10 cellular contexts compared by ENCODE assay signal in genomic region chr9:34493972-34494535, GRCh38. TPM values are rescaled to one million over a fixed set of nuclear protein-coding genes. Genes with fewer than 3 reads are reported as not detected.
A peak's percentile ranks its signal among the peaks of the same experiment; 100 is the strongest.
DNase-seq lines count a peak whose midpoint lies in the region; ATAC-seq and TF ChIP-seq lines count a peak whose summit lies in the region.
"Had no signal": no experiment of that assay in that cellular context is flagged by ENCODE, and none has a peak within 500 bp of the region (broad histone marks: within the 10 kb centered on the region; RNA-seq: fewer than 3 reads in every experiment).

No MANE protein-coding gene starts in this region.

- H3K9me3 Mint-ChIP-seq in MCF 10A (ENCODE audit: unreplicated experiment): no peaks in the 10 kb centered on the region
- H3K9me3 Mint-ChIP-seq in activated CD8-positive, alpha-beta T cell treated with anti-CD3 and anti-CD28 coated beads for 36 hours: no peaks in the 10 kb centered on the region

- no peaks in the 10 kb centered on the region for H3K36me3 ChIP-seq in breast epithelium
- H3K36me3 ChIP-seq in transverse colon: no peaks in the 10 kb centered on the region

- 35% methylated on average over 8 of the region's 8 CpGs; no CpG with 5 or more reads in 1 of the 2 donors for WGBS in transverse colon (ENCODE audit: low coverage in 1 of 2), 2 donors

- no peak overlapping the region for H3K4me3 Mint-ChIP-seq in MCF 10A (ENCODE audit: unreplicated experiment)
- no peak overlapping the region for H3K4me3 Mint-ChIP-seq in activated CD8-positive, alpha-beta T cell treated with anti-CD3 and anti-CD28 coated beads for 36 hours
- H3K4me3 Mint-ChIP-seq: CD4-positive, CD25-positive, alpha-beta regulatory T cell had no signal

- H3K27ac ChIP-seq in breast epithelium (no peak overlapping the region), transverse colon (no peak overlapping the region)

- H3K4me3 ChIP-seq in breast epithelium (no peak overlapping the region), transverse colon (no peak overlapping the region)

- POLR2A ChIA-PET in MCF 10A (lab: Yijun Ruan, JAX): interaction anchor here (0.9 to 1.0 kb wide), 2 partner anchors 20 to 36 kb away, joined by 3 read pairs; partner anchors contain the start of genes DNAI1 and FAM219A
- POLR2A ChIA-PET in activated CD8-positive, alpha-beta T cell treated with anti-CD3 and anti-CD28 coated beads for 36 hours (lab: Charles Lee): interaction anchor here (1.6 kb wide), 1 partner anchor 55 kb away, joined by 3 read pairs; no protein-coding TSS in a partner anchor

- CTCF ChIA-PET in MCF 10A (lab: Yijun Ruan, JAX): interaction anchor here (0.7 to 1.1 kb wide), 3 partner anchors 11 to 98 kb away, joined by 3 to 5 read pairs (median 3); no protein-coding TSS in a partner anchor
- CTCF ChIA-PET in activated CD8-positive, alpha-beta T cell treated with anti-CD3 and anti-CD28 coated beads for 36 hours (lab: Charles Lee): interaction anchor here (1.5 to 10.3 kb wide), 3 partner anchors 30 to 90 kb away, joined by 3 to 90 read pairs (median 9); no protein-coding TSS in a partner anchor

- ATAC-seq in activated CD8-positive, alpha-beta T cell treated with anti-CD3 and anti-CD28 coated beads for 36 hours: no peak
- ATAC-seq in GM18909 (IDR thresholded peaks at IDR 0.05; ENCODE audit: poor library complexity, unreplicated experiment): no peak

- TF ChIP-seq CTCF in MCF 10A (IDR thresholded peaks at IDR 0.05; ENCODE audit: unreplicated experiment): no peak
- no peak for TF ChIP-seq CTCF in breast epithelium (IDR thresholded peaks at IDR 0.05)
- no peak for TF ChIP-seq CTCF in activated CD8-positive, alpha-beta T cell treated with anti-CD3 and anti-CD28 coated beads for 36 hours (IDR thresholded peaks at IDR 0.05)
- TF ChIP-seq CTCF in transverse colon (IDR thresholded peaks at IDR 0.05): no peak

- no peaks in the 10 kb centered on the region for H3K9me3 ChIP-seq in breast epithelium
- H3K9me3 ChIP-seq in transverse colon: no peaks in the 10 kb centered on the region

- H3K4me1 Mint-ChIP-seq in MCF 10A (ENCODE audit: insufficient read depth, unreplicated experiment): peaks cover under 1% of the 10 kb centered on the region
- no peaks in the 10 kb centered on the region for H3K4me1 Mint-ChIP-seq in activated CD8-positive, alpha-beta T cell treated with anti-CD3 and anti-CD28 coated beads for 36 hours (ENCODE audit: low read depth)
- H3K4me1 Mint-ChIP-seq: CD4-positive, CD25-positive, alpha-beta regulatory T cell had no signal

- H3K36me3 Mint-ChIP-seq in MCF 10A (ENCODE audit: insufficient read depth, unreplicated experiment): no peaks in the 10 kb centered on the region
- no peaks in the 10 kb centered on the region for H3K36me3 Mint-ChIP-seq in activated CD8-positive, alpha-beta T cell treated with anti-CD3 and anti-CD28 coated beads for 36 hours (ENCODE audit: low read depth)
- H3K36me3 Mint-ChIP-seq: CD4-positive, CD25-positive, alpha-beta regulatory T cell had no signal

- peaks cover 28% of the 10 kb centered on the region for H3K27me3 Mint-ChIP-seq in MCF 10A (ENCODE audit: insufficient read depth, unreplicated experiment)
- H3K27me3 Mint-ChIP-seq in activated CD8-positive, alpha-beta T cell treated with anti-CD3 and anti-CD28 coated beads for 36 hours: peaks cover 12% of the 10 kb centered on the region

- BruUV-seq in MCF 10A (replicated peaks; lab: Mats Ljungman, UMichigan): no TSS peak

- H3K27ac Mint-ChIP-seq in MCF 10A (ENCODE audit: low read depth, unreplicated experiment): no peak overlapping the region
- no peak overlapping the region for H3K27ac Mint-ChIP-seq in activated CD8-positive, alpha-beta T cell treated with anti-CD3 and anti-CD28 coated beads for 36 hours

- DNase-seq in MCF 10A (ENCODE audit: unreplicated experiment): peak; percentile 61
- no peak for DNase-seq in breast epithelium (ENCODE audit: low spot score in 2 of 2)
- DNase-seq in activated CD8-positive, alpha-beta T cell treated with anti-CD3 and anti-CD28 coated beads for 36 hours: peak; percentile 50
- peak; percentile 84 for DNase-seq in iPS-NIHi11 (ENCODE audit: low spot score)
- peak; percentile 20 for DNase-seq in transverse colon
- DNase-seq in 8988T: no peak
- no peak for DNase-seq in NCI-H2029 (lab: John Stamatoyannopoulos, UW)
- DNase-seq: NCI-H524 had no signal

- H3K4me1 ChIP-seq in breast epithelium: no peaks in the 10 kb centered on the region
- H3K4me1 ChIP-seq in transverse colon: no peaks in the 10 kb centered on the region

- TF ChIP-seq POLR2A in breast epithelium (IDR thresholded peaks at IDR 0.05) (no peak), transverse colon (IDR thresholded peaks at IDR 0.05) (no peak)

- no peak for TF ChIP-seq EP300 in transverse colon (IDR thresholded peaks at IDR 0.05; ENCODE audit: low read depth)

- in situ Hi-C loops in transverse colon (cut with MboI; ENCODE audit: low pct_ligation_motif_present in 1 of 4, low pct_unique_long_range_greater_than_20kb in 1 of 4, low sequenced_read_pairs in 3 of 4): no loop called here

- intact Hi-C loops in MCF 10A (cut with micrococcal nuclease) (no loop called here), breast epithelium (cut with DNase I; ENCODE audit: low total_unique reads) (no loop called here), transverse colon (cut with DNase I; ENCODE audit: low total_unique reads) (no loop called here)
- intact Hi-C loops in activated CD8-positive, alpha-beta T cell treated with anti-CD3 and anti-CD28 coated beads for 36 hours (cut with micrococcal nuclease): no loop called here

- H3K27me3 ChIP-seq in breast epithelium (no peaks in the 10 kb centered on the region), transverse colon (peaks cover 6% of the 10 kb centered on the region)

RNA-seq across cellular contexts. Expression of gene ENHO, which starts 28.7 kb away (rescaled TPM):
- total RNA-seq in MCF 10A (2022) (not detected in 2 replicates), breast epithelium (1 to 10 TPM in 2 of 3 donors, under 1 TPM in 1; 0.33 to 5.4 (median 1.8) TPM), transverse colon (1 to 10 TPM in 2 of 4 donors, not detected in 2; 1.4 to 1.7 TPM)
- not detected for total RNA-seq in activated CD8-positive, alpha-beta T cell treated with anti-CD3 and anti-CD28 coated beads for 36 hours

RNA-seq across cellular contexts. Expression of gene DNAI1, which starts 35.4 kb away (rescaled TPM):
- total RNA-seq in MCF 10A (2022) (not detected in 2 replicates), breast epithelium (1 to 10 TPM in 2 of 3 donors, not detected in 1; 1.6 to 3.2 TPM), transverse colon (not detected)
- under 1 TPM in 1 of 2 experiments, not detected in 1; 0.18 TPM for total RNA-seq in activated CD8-positive, alpha-beta T cell treated with anti-CD3 and anti-CD28 coated beads for 36 hours
- total RNA-seq: CD4-positive, CD25-positive, alpha-beta regulatory T cell had no signal

RNA-seq across cellular contexts. Expression of gene FAM219A, which starts 35.7 kb away (rescaled TPM):
- total RNA-seq in MCF 10A (2022) (19.3 and 20.3 TPM in 2 replicates), breast epithelium (1 to 10 TPM; 8.2 to 9.2 (median 9.0) TPM), transverse colon (10 to 100 TPM in 1 of 4 donors, 1 to 10 TPM in 3; 3.7 to 15.3 (median 8.0) TPM)
- 1 to 10 TPM; 8.2 to 9.2 TPM for total RNA-seq in activated CD8-positive, alpha-beta T cell treated with anti-CD3 and anti-CD28 coated beads for 36 hours

Comparison
In these comparisons a context has a peak if more than half of its experiments do, and no peak if none do; other contexts are left out.
1. DNase-seq: peak in MCF 10A (single experiment), activated CD8-positive, alpha-beta T cell treated with anti-CD3 and anti-CD28 coated beads for 36 hours (single experiment), iPS-NIHi11 (single experiment) and transverse colon (single experiment); none in breast epithelium (0 of 2), 8988T (single experiment) and NCI-H2029 (single experiment).